In genomic region chr3:124837730-124838186, GRCh38 we compare ENCODE assay signal across 1 cellular context.
TF ChIP-seq lines count a peak whose summit lies in the region.

No MANE protein-coding gene starts in this region.

TF ChIP-seq in A549, 52 proteins besides CTCF, POLR2A, EP300 and RAD21 (continued from another document):
- TF ChIP-seq, protein P1, sequence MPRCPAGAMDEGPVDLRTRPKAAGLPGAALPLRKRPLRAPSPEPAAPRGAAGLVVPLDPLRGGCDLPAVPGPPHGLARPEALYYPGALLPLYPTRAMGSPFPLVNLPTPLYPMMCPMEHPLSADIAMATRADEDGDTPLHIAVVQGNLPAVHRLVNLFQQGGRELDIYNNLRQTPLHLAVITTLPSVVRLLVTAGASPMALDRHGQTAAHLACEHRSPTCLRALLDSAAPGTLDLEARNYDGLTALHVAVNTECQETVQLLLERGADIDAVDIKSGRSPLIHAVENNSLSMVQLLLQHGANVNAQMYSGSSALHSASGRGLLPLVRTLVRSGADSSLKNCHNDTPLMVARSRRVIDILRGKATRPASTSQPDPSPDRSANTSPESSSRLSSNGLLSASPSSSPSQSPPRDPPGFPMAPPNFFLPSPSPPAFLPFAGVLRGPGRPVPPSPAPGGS (IDR thresholded peaks at IDR 0.05) = peak; percentile 91; the same call in 2 of the 3 replicates
- TF ChIP-seq ZSCAN20 (CRISPR knock-in tag; IDR thresholded peaks at IDR 0.05) = peak; percentile 8; the same call in 1 of the 2 replicates
- TF ChIP-seq CEBPB (IDR thresholded peaks at IDR 0.05) = peak in 1 of 2 experiments; percentile 86; a peak in 2 of 4 replicates
- no peak for TF ChIP-seq TFCP2L1 (CRISPR knock-in tag; IDR thresholded peaks at IDR 0.05)
- no peak for TF ChIP-seq REST (IDR thresholded peaks at IDR 0.05)
- TF ChIP-seq KDM1A (IDR thresholded peaks at IDR 0.05; ENCODE audit: low read depth) = no peak
- TF ChIP-seq TP53 (CRISPR knock-in tag; IDR thresholded peaks at IDR 0.05) = no peak
- peak; percentile 97 for TF ChIP-seq RARB (CRISPR knock-in tag; IDR thresholded peaks at IDR 0.05)
- peak; percentile 86 for TF ChIP-seq HOXB5 (CRISPR knock-in tag; IDR thresholded peaks at IDR 0.05)
- peak; percentile 100 for TF ChIP-seq GATA3 (IDR thresholded peaks at IDR 0.05; ENCODE audit: borderline replicate concordance)
- peak; percentile 75 for TF ChIP-seq MYC (IDR thresholded peaks at IDR 0.05; ENCODE audit: borderline replicate concordance, low read length)
- TF ChIP-seq, protein P2, sequence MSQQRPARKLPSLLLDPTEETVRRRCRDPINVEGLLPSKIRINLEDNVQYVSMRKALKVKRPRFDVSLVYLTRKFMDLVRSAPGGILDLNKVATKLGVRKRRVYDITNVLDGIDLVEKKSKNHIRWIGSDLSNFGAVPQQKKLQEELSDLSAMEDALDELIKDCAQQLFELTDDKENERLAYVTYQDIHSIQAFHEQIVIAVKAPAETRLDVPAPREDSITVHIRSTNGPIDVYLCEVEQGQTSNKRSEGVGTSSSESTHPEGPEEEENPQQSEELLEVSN (IDR thresholded peaks at IDR 0.05; ENCODE audit: borderline replicate concordance, low read depth) = 0 out of 2 replicates have a peak, but pooled peaks have one; percentile 17
- TF ChIP-seq FOSL2 (IDR thresholded peaks at IDR 0.05) = peak; percentile 73
- TF ChIP-seq FOSL2 (CRISPR knock-in tag; IDR thresholded peaks at IDR 0.05) = peak; percentile 87
- no peak for TF ChIP-seq USF2 (IDR thresholded peaks at IDR 0.05)
- no peak for TF ChIP-seq RCOR1 (IDR thresholded peaks at IDR 0.05; ENCODE audit: low read depth, low read length)
- no peak for TF ChIP-seq RNF2 (IDR thresholded peaks at IDR 0.05; ENCODE audit: borderline replicate concordance, low read depth)
- TF ChIP-seq SMC3 (IDR thresholded peaks at IDR 0.05) = peak; percentile 46; the same call in 1 of the 3 replicates
- peak; percentile 47; the same call in 1 of the 2 replicates for TF ChIP-seq BHLHE40 (IDR thresholded peaks at IDR 0.05; ENCODE audit: low read depth, low read length)
- TF ChIP-seq HDAC2 (IDR thresholded peaks at IDR 0.05) = no peak
- peak; percentile 89; the same call in 1 of the 2 replicates for TF ChIP-seq EHF (CRISPR knock-in tag; IDR thresholded peaks at IDR 0.05)
- peak; percentile 51 for TF ChIP-seq CHD2 (IDR thresholded peaks at IDR 0.05; ENCODE audit: low read length, partially characterized antibody)
- TF ChIP-seq, protein P3, sequence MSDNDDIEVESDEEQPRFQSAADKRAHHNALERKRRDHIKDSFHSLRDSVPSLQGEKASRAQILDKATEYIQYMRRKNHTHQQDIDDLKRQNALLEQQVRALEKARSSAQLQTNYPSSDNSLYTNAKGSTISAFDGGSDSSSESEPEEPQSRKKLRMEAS (IDR thresholded peaks at IDR 0.05) = peak; percentile 91
- no peak for TF ChIP-seq PHF8 (IDR thresholded peaks at IDR 0.05; ENCODE audit: borderline replicate concordance, low read depth)
- no peak for TF ChIP-seq CBX2 (IDR thresholded peaks at IDR 0.05; ENCODE audit: borderline replicate concordance, low read depth)
- no peak for TF ChIP-seq RFX5 (IDR thresholded peaks at IDR 0.05)
- TF ChIP-seq, protein P4, sequence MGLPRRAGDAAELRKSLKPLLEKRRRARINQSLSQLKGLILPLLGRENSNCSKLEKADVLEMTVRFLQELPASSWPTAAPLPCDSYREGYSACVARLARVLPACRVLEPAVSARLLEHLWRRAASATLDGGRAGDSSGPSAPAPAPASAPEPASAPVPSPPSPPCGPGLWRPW (IDR thresholded peaks at IDR 0.05) = no peak
- peak; percentile 79; the same call in 1 of the 2 replicates for TF ChIP-seq HOXB13 (CRISPR knock-in tag; IDR thresholded peaks at IDR 0.05; ENCODE audit: low read depth)
- TF ChIP-seq MAZ (IDR thresholded peaks at IDR 0.05; ENCODE audit: borderline replicate concordance, low read depth, low read length) = no peak
- peak; percentile 86 for TF ChIP-seq JUNB (IDR thresholded peaks at IDR 0.05)
- no peak for TF ChIP-seq EHMT2 (IDR thresholded peaks at IDR 0.05; ENCODE audit: low read depth)
TF ChIP-seq in A549: peak in this region for 23.
